ENCODE assay signal across 17 cellular contexts in the genomic region with DNA sequence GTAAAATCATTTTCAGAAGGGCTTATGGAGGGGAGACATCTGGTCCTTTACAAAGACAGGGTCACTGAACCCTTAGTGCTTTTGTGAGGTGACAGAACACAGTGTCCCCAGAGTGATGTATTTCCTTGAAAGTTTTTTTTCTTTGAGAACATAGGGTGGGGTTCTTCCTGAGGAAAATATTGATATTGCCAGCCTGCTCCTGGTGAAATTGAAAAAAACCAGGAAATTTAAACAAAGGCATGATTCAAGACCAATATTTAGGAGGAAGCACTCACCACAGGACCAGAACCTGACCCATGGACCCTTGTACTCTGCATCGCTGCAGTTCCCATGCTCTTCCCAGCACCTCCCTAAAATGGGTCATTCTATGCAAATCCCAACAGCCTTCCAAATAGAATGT.
"Had no signal": no experiment of that assay in that cellular context is flagged by ENCODE, and none has a peak within 500 bp of the region (broad histone marks: within the 10 kb centered on the region; RNA-seq: fewer than 3 reads in every experiment).

No MANE protein-coding gene starts in this region.

- H3K36me3 ChIP-seq: colonic mucosa had no signal

- H3K36me3 Mint-ChIP-seq: activated CD4-positive, alpha-beta memory T cell treated with anti-CD3 and anti-CD28 coated beads for 36 hours; activated naive CD8-positive, alpha-beta T cell treated with anti-CD3 and anti-CD28 coated beads, Interleukin-2, amount 10 ng/mL, durations not matched to agents 7 days and 5 days; T-cell had no signal

- H3K27me3 ChIP-seq: colonic mucosa had no signal

- H3K27ac ChIP-seq: colonic mucosa, SK-N-MC had no signal

- DNase-seq: activated CD4-positive, alpha-beta memory T cell treated with anti-CD3 and anti-CD28 coated beads for 36 hours; activated CD4-positive, alpha-beta T cell treated with anti-CD3 and anti-CD28 coated beads for 1 hour; activated gamma-delta T cell treated with Interleukin-2 at 50 U/mL for 16 hours; activated naive CD8-positive, alpha-beta T cell treated with anti-CD3 and anti-CD28 coated beads, Interleukin-2, amount 10 ng/mL, durations not matched to agents 7 days and 5 days; activated T-cell treated with anti-CD3 and anti-CD28 coated beads, Interleukin-2, amount 50 U/mL, for 48 hours; anterior cingulate cortex; colonic mucosa; effector memory CD4-positive, alpha-beta T cell; glutamatergic neuron; occipital lobe; stimulated activated CD4-positive, alpha-beta T cell treated with anti-CD3 and anti-CD28 coated beads, Interleukin-4, amount 100 ng/mL, for 4 hours; stimulated activated naive CD8-positive, alpha-beta T cell treated with anti-CD3 and anti-CD28 coated beads, Interleukin-15, amount 100 ng/mL, for 72 hours; T-cell; T1000 had no signal

- H3K27me3 Mint-ChIP-seq: activated CD4-positive, alpha-beta memory T cell treated with anti-CD3 and anti-CD28 coated beads for 36 hours; activated naive CD8-positive, alpha-beta T cell treated with anti-CD3 and anti-CD28 coated beads, Interleukin-2, amount 10 ng/mL, durations not matched to agents 7 days and 5 days; stimulated activated naive CD8-positive, alpha-beta T cell treated with anti-CD3 and anti-CD28 coated beads, Interleukin-15, amount 100 ng/mL, for 72 hours; T-cell had no signal

- H3K27ac Mint-ChIP-seq: activated CD4-positive, alpha-beta memory T cell treated with anti-CD3 and anti-CD28 coated beads for 36 hours; activated naive CD8-positive, alpha-beta T cell treated with anti-CD3 and anti-CD28 coated beads, Interleukin-2, amount 10 ng/mL, durations not matched to agents 7 days and 5 days; stimulated activated naive CD8-positive, alpha-beta T cell treated with anti-CD3 and anti-CD28 coated beads, Interleukin-15, amount 100 ng/mL, for 72 hours; T-cell had no signal

- H3K4me1 ChIP-seq: colonic mucosa had no signal

- H3K4me3 ChIP-seq: colonic mucosa, lung, SK-N-MC had no signal

- ATAC-seq: stimulated activated naive CD8-positive, alpha-beta T cell treated with anti-CD3 and anti-CD28 coated beads, Interleukin-15, amount 100 ng/mL, for 72 hours; T-cell had no signal

- H3K9me3 Mint-ChIP-seq: activated CD4-positive, alpha-beta memory T cell treated with anti-CD3 and anti-CD28 coated beads for 36 hours; activated naive CD8-positive, alpha-beta T cell treated with anti-CD3 and anti-CD28 coated beads, Interleukin-2, amount 10 ng/mL, durations not matched to agents 7 days and 5 days; nephron; stimulated activated naive CD8-positive, alpha-beta T cell treated with anti-CD3 and anti-CD28 coated beads, Interleukin-15, amount 100 ng/mL, for 72 hours; T-cell had no signal

- H3K9me3 ChIP-seq: colonic mucosa had no signal

- H3K4me3 Mint-ChIP-seq: activated CD4-positive, alpha-beta memory T cell treated with anti-CD3 and anti-CD28 coated beads for 36 hours; activated naive CD8-positive, alpha-beta T cell treated with anti-CD3 and anti-CD28 coated beads, Interleukin-2, amount 10 ng/mL, durations not matched to agents 7 days and 5 days; nephron; stimulated activated naive CD8-positive, alpha-beta T cell treated with anti-CD3 and anti-CD28 coated beads, Interleukin-15, amount 100 ng/mL, for 72 hours; T-cell had no signal
